Comparison of ENCODE assay signal across 11 cellular contexts in the genomic region with DNA sequence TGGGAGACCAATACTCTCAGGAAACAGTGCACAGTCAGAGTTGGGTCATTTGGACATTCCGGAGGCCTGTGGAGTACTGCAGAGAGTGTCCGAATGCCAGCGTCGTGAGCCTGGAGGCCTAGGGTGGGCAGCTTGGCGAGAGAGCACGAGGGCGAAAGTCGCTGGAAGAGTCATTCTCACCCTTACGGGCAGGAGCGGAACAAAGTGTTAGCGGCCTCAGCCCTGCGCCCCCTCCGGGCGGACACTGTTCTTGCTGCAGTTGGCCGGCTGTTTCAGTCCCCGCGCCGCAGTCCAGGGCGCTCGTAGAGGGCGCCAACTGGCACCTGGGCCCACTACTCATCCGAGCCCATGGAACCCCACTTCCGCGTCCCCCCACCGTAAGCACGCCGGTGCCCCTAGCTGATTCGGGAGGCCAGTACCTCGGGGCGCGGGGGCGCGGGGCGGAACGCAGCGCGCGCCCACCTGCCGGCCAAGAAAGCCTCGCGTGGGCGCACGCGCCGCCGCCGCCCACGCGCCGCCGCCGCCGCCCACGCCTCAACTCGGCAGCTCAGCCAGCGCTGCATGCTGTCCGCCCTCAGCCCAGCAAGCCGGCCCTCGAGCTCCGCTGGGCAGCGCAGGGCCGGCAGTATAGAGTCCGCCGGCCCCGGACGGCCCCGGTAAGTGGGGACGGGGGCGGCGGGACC.
DNase-seq lines count a peak whose midpoint lies in the region; ATAC-seq and TF ChIP-seq lines count a peak whose summit lies in the region.
"Had no signal": no experiment of that assay in that cellular context is flagged by ENCODE, and none has a peak within 500 bp of the region (broad histone marks: within the 10 kb centered on the region; RNA-seq: fewer than 3 reads in every experiment).

No MANE protein-coding gene starts in this region.

- peaks cover 3% of the 10 kb centered on the region for H3K4me1 Mint-ChIP-seq in chondrocyte (ENCODE audit: low read depth)

- peaks cover 0 to 6% (median 5%) of the 10 kb centered on the region in 5 donors for H3K4me1 ChIP-seq in subcutaneous abdominal adipose tissue (ENCODE audit: control insufficient read depth in 5 of 5, insufficient read depth in 5 of 5, low read length in 5 of 5)

- DNase-seq in activated CD4-positive, alpha-beta T cell treated with anti-CD3 and anti-CD28 coated beads for 48 hours: peak; percentile 6
- DNase-seq in activated CD4-positive, alpha-beta T cell treated with anti-CD3 and anti-CD28 coated beads, Interleukin-2, amount 50 U/mL, for 4 hours: no peak
- DNase-seq in chondrocyte (ENCODE audit: low spot score) (no peak), iPS-NIHi7 (ENCODE audit: extremely low spot score) (peak; percentile 87), RKO (ENCODE audit: low spot score) (no peak)
- DNase-seq: activated CD4-positive, alpha-beta T cell treated with anti-CD3 and anti-CD28 coated beads, Interleukin-2, amount 10 ng/mL, durations not matched to agents 24 days and 14 days had no signal

- peaks cover 38% of the 10 kb centered on the region for H3K27me3 Mint-ChIP-seq in chondrocyte (ENCODE audit: low read depth)

- peak overlapping the region in 4 of 5 donors; percentile 9 to 47 (median 26) for H3K4me3 ChIP-seq in subcutaneous abdominal adipose tissue (ENCODE audit: low read depth in 1 of 5, low read length in 5 of 5)
- H3K4me3 ChIP-seq: BLaER1 treated with 17β-estradiol and CSF1 and Interleukin-3, amounts not matched to agents 10 nM and 100 nM had no signal

- no peak overlapping the region for H3K27ac Mint-ChIP-seq in chondrocyte (ENCODE audit: unreplicated experiment)
- H3K27ac Mint-ChIP-seq: activated CD4-positive, alpha-beta T cell treated with anti-CD3 and anti-CD28 coated beads, Interleukin-2, amount 10 ng/mL, durations not matched to agents 24 days and 14 days had no signal

- H3K36me3 Mint-ChIP-seq in chondrocyte (ENCODE audit: low read depth): no peaks in the 10 kb centered on the region

- no peak overlapping the region for H3K27ac ChIP-seq in subcutaneous abdominal adipose tissue (ENCODE audit: low read depth, low read length)
- H3K27ac ChIP-seq: BLaER1 treated with 17β-estradiol and CSF1 and Interleukin-3, amounts not matched to agents 10 nM and 100 nM; skin epidermis had no signal

- ATAC-seq in GM18519 (IDR thresholded peaks at IDR 0.05; ENCODE audit: low FRiP score, unreplicated experiment): no peak
- no peak for ATAC-seq in HG02870 (IDR thresholded peaks at IDR 0.05; ENCODE audit: unreplicated experiment)

- peaks cover 10 to 32% (median 12%) of the 10 kb centered on the region in 5 donors for H3K9me3 ChIP-seq in subcutaneous abdominal adipose tissue (ENCODE audit: control insufficient read depth in 5 of 5, low read length in 5 of 5)

- TF ChIP-seq CTCF in chondrocyte (IDR thresholded peaks at IDR 0.05): peak; percentile 45

- peaks cover 0 to 14% (median 9%) of the 10 kb centered on the region in 5 donors for H3K27me3 ChIP-seq in subcutaneous abdominal adipose tissue (ENCODE audit: control insufficient read depth in 5 of 5, insufficient read depth in 4 of 5, low read length in 5 of 5)
- H3K27me3 ChIP-seq: BLaER1 treated with 17β-estradiol and CSF1 and Interleukin-3, amounts not matched to agents 10 nM and 100 nM had no signal

- H3K9me3 Mint-ChIP-seq in chondrocyte (ENCODE audit: low read depth): peaks cover 27% of the 10 kb centered on the region

- peak overlapping the region; percentile 17 for H3K4me3 Mint-ChIP-seq in chondrocyte (ENCODE audit: unreplicated experiment)
- H3K4me3 Mint-ChIP-seq: activated CD4-positive, alpha-beta T cell treated with anti-CD3 and anti-CD28 coated beads, Interleukin-2, amount 10 ng/mL, durations not matched to agents 24 days and 14 days had no signal

- no peaks in the 10 kb centered on the region for H3K36me3 ChIP-seq in subcutaneous abdominal adipose tissue (ENCODE audit: control insufficient read depth in 5 of 5, insufficient read depth in 5 of 5, low read length in 5 of 5)
- H3K36me3 ChIP-seq: BLaER1 treated with 17β-estradiol and CSF1 and Interleukin-3, amounts not matched to agents 10 nM and 100 nM had no signal

- H3K9ac ChIP-seq in subcutaneous abdominal adipose tissue (ENCODE audit: low read length in 5 of 5): no peak overlapping the region
- H3K9ac ChIP-seq: BLaER1 treated with 17β-estradiol and CSF1 and Interleukin-3, amounts not matched to agents 10 nM and 100 nM had no signal

Comparison
In these comparisons a context has a peak if more than half of its experiments do, and no peak if none do; other contexts are left out.
1. DNase-seq: peak in activated CD4-positive, alpha-beta T cell treated with anti-CD3 and anti-CD28 coated beads for 48 hours (single experiment) and iPS-NIHi7 (single experiment); none in activated CD4-positive, alpha-beta T cell treated with anti-CD3 and anti-CD28 coated beads, Interleukin-2, amount 50 U/mL, for 4 hours (0 of 2), chondrocyte (single experiment) and RKO (single experiment).